Comparison of ENCODE assay signal across 9 cellular contexts in the genomic region with DNA sequence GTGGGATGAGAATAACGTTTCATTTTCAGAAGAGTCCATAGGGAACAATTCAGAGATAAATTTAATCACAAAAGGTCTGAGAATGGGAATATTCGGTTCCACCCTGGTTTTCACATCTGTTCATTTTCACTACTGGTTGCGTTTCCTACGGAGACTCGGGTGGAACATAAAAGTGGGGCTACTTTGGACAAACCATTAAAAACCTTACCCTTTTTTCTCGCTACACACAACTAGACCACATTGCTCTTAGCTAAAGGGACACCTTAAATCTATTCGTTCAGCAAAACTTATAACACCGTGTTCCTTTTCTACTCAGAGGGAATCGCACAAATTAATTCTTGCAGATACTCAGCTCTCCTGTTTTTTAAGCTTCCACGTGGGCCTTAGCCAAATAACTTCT. TPM values are rescaled to one million over a fixed set of nuclear protein-coding genes. Genes with fewer than 3 reads are reported as not detected.
DNase-seq lines count a peak whose midpoint lies in the region; ATAC-seq, FAIRE-seq and TF ChIP-seq lines count a peak whose summit lies in the region.
"Had no signal": no experiment of that assay in that cellular context is flagged by ENCODE, and none has a peak within 500 bp of the region (broad histone marks: within the 10 kb centered on the region; RNA-seq: fewer than 3 reads in every experiment).

No MANE protein-coding gene starts in this region.

- DNase-seq in cardiac muscle cell (ENCODE audit: low read depth in 1 of 2, low spot score in 1 of 2) (no peak), cardiac septum (ENCODE audit: low spot score) (no peak), GM12878 (ENCODE audit: low read depth, low spot score) (no peak), upper lobe of left lung (no peak), left colon (no peak), adrenal gland (no peak)

- WGBS in GM12878 (ENCODE audit: insufficient coverage, insufficient replicate concordance, low lambda C conversion rate, missing lambda C conversion rate): 86% methylated on average over 10 of the region's 10 CpGs
- 66 to 77% methylated on average over 10 of the region's 10 CpGs for WGBS in upper lobe of left lung, 2 donors
- 72 to 85% (median 78%) methylated on average over 10 of the region's 10 CpGs for WGBS in adrenal gland, 4 donors

- no peak for FAIRE-seq in GM12878 (lab: Jason Lieb, UNC)
- FAIRE-seq: bronchial epithelial cell had no signal

- peaks cover 8% of the 10 kb centered on the region for H3K36me3 ChIP-seq in cardiac muscle cell
- no peaks in the 10 kb centered on the region; a peak in 1 of 4 replicates for H3K36me3 ChIP-seq in GM12878 (ENCODE audit: control insufficient read depth in 2 of 2, insufficient read depth in 2 of 2, low read length in 1 of 2)
- H3K36me3 ChIP-seq in muscle layer of duodenum (ENCODE audit: control insufficient read depth in 1 of 2, insufficient read depth in 2 of 2, low read length in 2 of 2): peaks cover 10 to 11% of the 10 kb centered on the region in 2 donors
- peaks cover 0 to 19% (median 9%) of the 10 kb centered on the region in 4 donors for H3K36me3 ChIP-seq in upper lobe of left lung
- peaks cover 0 to 6% of the 10 kb centered on the region in 2 donors for H3K36me3 ChIP-seq in adrenal gland (replicated peaks in 1 of 2)

- H2AFZ ChIP-seq in GM12878 (ENCODE audit: control insufficient read depth, low read depth, low read length): peak overlapping the region; percentile 70; the same call in 1 of the 2 replicates

- peak overlapping the region; percentile 93 for H3K4me3 ChIP-seq in cardiac muscle cell
- H3K4me3 ChIP-seq in GM12878: no peak overlapping the region; the same call in 1 of the 2 replicates
- H3K4me3 ChIP-seq in muscle layer of duodenum (ENCODE audit: low read depth in 1 of 2, low read length in 2 of 2): peak overlapping the region; percentile 90 to 94
- H3K4me3 ChIP-seq in upper lobe of left lung: peak overlapping the region in 2 of 4 donors; percentile 71 to 90
- H3K4me3 ChIP-seq in adrenal gland: peak overlapping the region in 1 of 4 donors; percentile 77

- intact Hi-C loops in cardiac septum (cut with DNase I) (loop anchor here (5.0 to 10.0 kb wide), 3 partner anchors 238 to 501 kb away; a partner anchor contains a TSS), GM12878 (cut with micrococcal nuclease; ENCODE audit: unreplicated experiment) (loop anchor here (5.0 kb wide), 2 partner anchors 138 to 208 kb away; no protein-coding TSS in a partner anchor), left colon (cut with DNase I, micrococcal nuclease) (loop anchor here (5.0 to 10.0 kb wide), 2 partner anchors 191 to 193 kb away; no protein-coding TSS in a partner anchor), adrenal gland (cut with DNase I) (loop anchor here in 1 of 2 donors (5.0 to 10.0 kb wide), 2 partner anchors 193 to 501 kb away; no protein-coding TSS in a partner anchor)

- POLR2A ChIA-PET in GM12878 (lab: Charles Lee): interaction anchor here (1.0 to 3.6 kb wide), 12 partner anchors 16 to 254 kb away, joined by 3 to 23 read pairs (median 4); a partner anchor contains a TSS

- TF ChIP-seq RAD21 in GM12878 (IDR thresholded peaks at IDR 0.05; ENCODE audit: insufficient read depth, low read depth, low read length): no peak

- SMC1A ChIA-PET in GM12878 (lab: Charles Lee; ENCODE audit: uncharacterized antibody, unreplicated experiment): interaction anchor here (0.7 to 6.7 kb wide), 42 partner anchors 8 to 500 kb away, joined by 3 to 185 read pairs (median 6); a partner anchor contains a TSS

- ATAC-seq in GM12878 (no peak), upper lobe of left lung (ENCODE audit: low FRiP score in 2 of 2) (no peak), left colon (no peak), HG02610 (IDR thresholded peaks at IDR 0.05; ENCODE audit: unreplicated experiment) (no peak)

- H3K4me1 ChIP-seq in cardiac muscle cell (ENCODE audit: low read depth) (peaks cover 15% of the 10 kb centered on the region), GM12878 (ENCODE audit: control insufficient read depth, insufficient read depth, low read length) (peaks cover 3% of the 10 kb centered on the region), muscle layer of duodenum (ENCODE audit: control insufficient read depth in 1 of 2, insufficient read depth in 2 of 2, low read length in 2 of 2) (peaks cover 11 to 44% of the 10 kb centered on the region in 2 donors), upper lobe of left lung (peaks cover 27 to 50% (median 37%) of the 10 kb centered on the region in 4 donors), adrenal gland (replicated peaks in 1 of 2) (peaks cover 0 to 36% of the 10 kb centered on the region in 2 donors)

- H3K4me2 ChIP-seq in GM12878 (ENCODE audit: control insufficient read depth, insufficient read depth): peak overlapping the region; percentile 68

- H3K27ac ChIP-seq in cardiac muscle cell (peak overlapping the region; percentile 18), GM12878 (ENCODE audit: control insufficient read depth, insufficient read depth) (no peak overlapping the region), muscle layer of duodenum (ENCODE audit: low read length) (peak overlapping the region; percentile 87), upper lobe of left lung (peak overlapping the region in 3 of 4 donors; percentile 93 to 96 (median 95)), adrenal gland (peak overlapping the region in 1 of 5 donors; percentile 96)

- TF ChIP-seq EP300 in GM12878 (IDR thresholded peaks at IDR 0.05; ENCODE audit: borderline replicate concordance in 1 of 2, control insufficient read depth in 1 of 2, low read depth in 2 of 2, low read length in 2 of 2) (no peak), upper lobe of left lung (IDR thresholded peaks at IDR 0.05) (no peak)

- peaks cover 45% of the 10 kb centered on the region for H3K79me2 ChIP-seq in GM12878 (ENCODE audit: control insufficient read depth, insufficient read depth, low read length)

- H3K9ac ChIP-seq in GM12878 (ENCODE audit: control insufficient read depth, insufficient read depth, low read length): no peak overlapping the region

- H3K27me3 ChIP-seq in cardiac muscle cell (no peaks in the 10 kb centered on the region), GM12878 (replicated peaks in 1 of 2; ENCODE audit: control insufficient read depth in 2 of 2, insufficient read depth in 2 of 2, low read length in 1 of 2) (no peaks in the 10 kb centered on the region), muscle layer of duodenum (ENCODE audit: low read depth, low read length) (no peaks in the 10 kb centered on the region), upper lobe of left lung (no peaks in the 10 kb centered on the region), adrenal gland (no peaks in the 10 kb centered on the region)

- H4K20me1 ChIP-seq in GM12878 (ENCODE audit: control insufficient read depth, insufficient read depth): no peaks in the 10 kb centered on the region

- RAD21 ChIA-PET in GM12878 (lab: Charles Lee; ENCODE audit: unreplicated experiment): interaction anchor here (0.7 to 6.6 kb wide), 30 partner anchors 11 to 501 kb away, joined by 3 to 166 read pairs (median 6); a partner anchor contains a TSS

- TF ChIP-seq POLR2A in GM12878 (IDR thresholded peaks at IDR 0.05; ENCODE audit: low read depth, low read length) (no peak), upper lobe of left lung (IDR thresholded peaks at IDR 0.05) (no peak), adrenal gland (IDR thresholded peaks at IDR 0.05) (no peak)

- in situ Hi-C loops in GM12878 (cut with MboI): loop anchor here (25.0 kb wide), 1 partner anchor 1188 kb away; a partner anchor contains a TSS

- no peak for TF ChIP-seq CTCF in cardiac muscle cell (IDR thresholded peaks at IDR 0.05; ENCODE audit: low read depth, low read length)
- no peak for TF ChIP-seq CTCF in GM12878 (IDR thresholded peaks at IDR 0.05 in 2 of 3, conservative IDR thresholded peaks at IDR 0.05 in 1 of 3; ENCODE audit: control insufficient read depth in 2 of 3, extremely low read depth in 1 of 3, insufficient read depth in 1 of 3, low read depth in 3 of 3, low read length in 3 of 3)
- no peak for TF ChIP-seq CTCF in upper lobe of left lung (IDR thresholded peaks at IDR 0.05)
- TF ChIP-seq CTCF in adrenal gland (IDR thresholded peaks at IDR 0.05): no peak

- CTCF ChIA-PET in GM12878 (lab: Yijun Ruan, JAX): interaction anchor here (0.6 to 6.3 kb wide), 53 partner anchors 7 to 500 kb away, joined by 3 to 277 read pairs (median 6); a partner anchor contains a TSS

- no TSS peak for BruUV-seq in GM12878 (replicated peaks; lab: Mats Ljungman, UMichigan)

- H3K9me3 ChIP-seq in cardiac muscle cell (ENCODE audit: low read depth): no peaks in the 10 kb centered on the region
- no peaks in the 10 kb centered on the region for H3K9me3 ChIP-seq in GM12878 (replicated peaks; ENCODE audit: control insufficient read depth, insufficient read depth, low read length)
- H3K9me3 ChIP-seq in muscle layer of duodenum (ENCODE audit: control insufficient read depth in 1 of 2, low read length in 2 of 2): no peaks in the 10 kb centered on the region
- H3K9me3 ChIP-seq in upper lobe of left lung: no peaks in the 10 kb centered on the region
- H3K9me3 ChIP-seq in adrenal gland (replicated peaks in 1 of 3): no peaks in the 10 kb centered on the region

RNA-seq across cellular contexts. Expression of a gene that starts 1.0 kb away (rescaled TPM):
- total RNA-seq in cardiac muscle cell (44.7 and 50.9 TPM in 2 replicates), cardiac septum (25.4 TPM), GM12878 (2014; rRNA removed) (25.9 and 26.4 TPM in 2 replicates), GM12878 (2014; rRNA removed; fragmentation: Illumina TruSeq; extraction: Trizol) (21.3 and 22.0 TPM in 2 replicates), GM12878 (2021) (21.1 and 21.3 TPM in 2 replicates), upper lobe of left lung (10 to 100 TPM; 18.4 to 69.1 (median 35.1) TPM), left colon (10 to 100 TPM; 44.9 to 48.7 TPM), adrenal gland (10 to 100 TPM; 22.4 to 75.3 (median 30.7) TPM)
- polyA plus RNA-seq in cardiac muscle cell (30.4 and 33.8 TPM in 2 replicates), GM12878 (2011; rRNA removed) (42.8 and 52.1 TPM in 2 replicates), GM12878 (2014; fragmentation: Illumina TruSeq; extraction: Trizol) (22.5 and 25.0 TPM in 2 replicates), GM12878 (2014; fragmentation: Nextera tagmentation; extraction: Ambion mirVana) (1 to 10 TPM; 5.2 to 9.5 TPM), GM12878 (2014; rRNA removed) (20.0 and 22.9 TPM in 2 replicates), GM12878 (2016; fragmentation: Nextera tagmentation; extraction: Ambion mirVana) (10 to 100 TPM; 21.2 to 21.4 TPM), adrenal gland (10 to 100 TPM; 13.3 to 22.2 (median 18.7) TPM)
- total RNA-seq in GM12878 (2013; cell fraction: nucleolus; rRNA removed): 56.9 and 67.2 TPM in 2 replicates
- polyA plus RNA-seq in GM12878 (2011; ENCODE audit: low read depth): 14.3 TPM
- polyA plus RNA-seq in GM12878 (2011; cell fraction: cytosol; rRNA removed): 19.6 and 25.2 TPM in 2 replicates
- 40.3 and 42.7 TPM in 2 replicates for polyA plus RNA-seq in GM12878 (2011; cell fraction: nucleus; rRNA removed)
- 16.0 and 16.4 TPM in 2 replicates for polyA plus RNA-seq in GM12878 (2012)
- 30.0 and 30.9 TPM in 2 replicates for polyA minus RNA-seq in GM12878 (2011; rRNA and poly(A)+ RNA removed)
- 10.4 and 16.2 TPM in 2 replicates for polyA minus RNA-seq in GM12878 (2011; cell fraction: cytosol; rRNA and poly(A)+ RNA removed)
- 15.7 and 29.7 TPM in 2 replicates for polyA minus RNA-seq in GM12878 (2011; cell fraction: nucleus; rRNA and poly(A)+ RNA removed)

RNA-seq across cellular contexts. Expression of a gene that starts 2.6 kb away (rescaled TPM):
- 8.3 and 13.9 TPM in 2 replicates for total RNA-seq in cardiac muscle cell
- polyA plus RNA-seq in cardiac muscle cell: 10.5 and 25.3 TPM in 2 replicates
- 21.7 TPM for total RNA-seq in cardiac septum
- total RNA-seq in GM12878 (2013; cell fraction: nucleolus; rRNA removed): 292 and 310 TPM in 2 replicates
- 43.7 and 56.1 TPM in 2 replicates for total RNA-seq in GM12878 (2014; rRNA removed)
- 92.8 and 93.7 TPM in 2 replicates for total RNA-seq in GM12878 (2014; rRNA removed; fragmentation: Illumina TruSeq; extraction: Trizol)
- total RNA-seq in GM12878 (2021): 50.7 and 52.0 TPM in 2 replicates
- 29.8 TPM for polyA plus RNA-seq in GM12878 (2011; ENCODE audit: low read depth)
- 129 and 131 TPM in 2 replicates for polyA plus RNA-seq in GM12878 (2011; rRNA removed)
- 71.4 and 104 TPM in 2 replicates for polyA plus RNA-seq in GM12878 (2011; cell fraction: cytosol; rRNA removed)
- 62.7 and 82.1 TPM in 2 replicates for polyA plus RNA-seq in GM12878 (2011; cell fraction: nucleus; rRNA removed)
- polyA plus RNA-seq in GM12878 (2012): 35.8 and 44.5 TPM in 2 replicates
- 98.9 and 117 TPM in 2 replicates for polyA plus RNA-seq in GM12878 (2014; fragmentation: Illumina TruSeq; extraction: Trizol)
- 10 to 100 TPM; 41.3 to 42.5 TPM for polyA plus RNA-seq in GM12878 (2014; fragmentation: Nextera tagmentation; extraction: Ambion mirVana)
- polyA plus RNA-seq in GM12878 (2014; rRNA removed): 37.7 and 47.3 TPM in 2 replicates
- polyA plus RNA-seq in GM12878 (2016; fragmentation: Nextera tagmentation; extraction: Ambion mirVana): 10 to 100 TPM; 63.6 to 69.5 TPM
- 214 and 256 TPM in 2 replicates for polyA minus RNA-seq in GM12878 (2011; rRNA and poly(A)+ RNA removed)
- 46.5 and 53.7 TPM in 2 replicates for polyA minus RNA-seq in GM12878 (2011; cell fraction: cytosol; rRNA and poly(A)+ RNA removed)
- 57.2 and 77.2 TPM in 2 replicates for polyA minus RNA-seq in GM12878 (2011; cell fraction: nucleus; rRNA and poly(A)+ RNA removed)
- total RNA-seq in upper lobe of left lung: 100 to 1,000 TPM in 1 of 6 donors, 10 to 100 TPM in 5; 49.7 to 111 (median 67.8) TPM
- total RNA-seq in left colon: 10 to 100 TPM; 58.4 to 58.5 TPM
- 10 to 100 TPM; 24.0 to 39.7 (median 29.8) TPM for total RNA-seq in adrenal gland
- 10 to 100 TPM; 10.7 to 55.3 (median 20.2) TPM for polyA plus RNA-seq in adrenal gland
